ENCODE assay signal across 8 cellular contexts in the genomic region with DNA sequence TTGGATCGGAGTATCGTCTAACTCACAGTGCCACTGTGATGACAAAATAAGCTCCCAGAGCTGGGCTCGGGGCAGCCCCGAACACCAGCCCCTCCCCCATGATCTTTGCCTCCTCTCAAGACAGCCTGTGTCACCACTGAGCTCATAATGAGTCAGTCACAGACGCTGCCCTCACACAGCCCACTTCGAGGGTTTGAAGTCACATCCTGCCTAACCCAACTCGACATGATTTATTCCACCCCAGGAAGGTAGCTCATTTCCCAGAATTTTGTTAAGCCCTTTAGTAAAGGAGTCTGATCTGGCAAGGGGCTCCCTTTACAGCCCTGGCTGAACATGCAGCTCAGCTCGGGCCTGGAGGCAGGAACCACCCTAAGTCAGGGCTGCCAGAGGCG. TPM values are rescaled to one million over a fixed set of nuclear protein-coding genes. Genes with fewer than 3 reads are reported as not detected.
DNase-seq lines count a peak whose midpoint lies in the region; ATAC-seq and TF ChIP-seq lines count a peak whose summit lies in the region.

No MANE protein-coding gene starts in this region.

- no peak for TF ChIP-seq CTCF in epithelial cell of esophagus (IDR thresholded peaks at IDR 0.05; ENCODE audit: insufficient read depth, low read depth, low read length, missing control alignments)
- no peak for TF ChIP-seq CTCF in osteoblast (IDR thresholded peaks at IDR 0.05; ENCODE audit: extremely low read depth, low read depth, low read length)
- no peak for TF ChIP-seq CTCF in thyroid gland (IDR thresholded peaks at IDR 0.05)

- H3K27me3 Mint-ChIP-seq in activated CD8-positive, alpha-beta memory T cell treated with anti-CD3 and anti-CD28 coated beads, Interleukin-2, amount 10 ng/mL, durations not matched to agents 7 days and 5 days = no peaks in the 10 kb centered on the region

- H3K9me3 ChIP-seq in osteoblast (ENCODE audit: low read depth, low read length) (no peaks in the 10 kb centered on the region), thyroid gland (no peaks in the 10 kb centered on the region)

- peaks cover 36% of the 10 kb centered on the region for H3K36me3 ChIP-seq in osteoblast (ENCODE audit: insufficient read depth, low read length)
- H3K36me3 ChIP-seq in thyroid gland = no peaks in the 10 kb centered on the region

- H3K27ac ChIP-seq in osteoblast (ENCODE audit: low read depth, low read length) (peak overlapping the region; percentile 93), thyroid gland (peak overlapping the region; percentile 88 to 99 (median 93))

- H4K20me1 ChIP-seq in osteoblast (ENCODE audit: insufficient read depth, low read length) = peaks cover 85% of the 10 kb centered on the region

- H3K4me3 Mint-ChIP-seq in activated CD8-positive, alpha-beta memory T cell treated with anti-CD3 and anti-CD28 coated beads, Interleukin-2, amount 10 ng/mL, durations not matched to agents 7 days and 5 days = peak overlapping the region; percentile 45

- no peaks in the 10 kb centered on the region for H3K27me3 ChIP-seq in osteoblast (ENCODE audit: insufficient read depth, low read length)
- no peaks in the 10 kb centered on the region for H3K27me3 ChIP-seq in thyroid gland

- peak overlapping the region; percentile 85 for H3K27ac Mint-ChIP-seq in activated CD8-positive, alpha-beta memory T cell treated with anti-CD3 and anti-CD28 coated beads, Interleukin-2, amount 10 ng/mL, durations not matched to agents 7 days and 5 days

- intact Hi-C loops in thyroid gland (cut with DNase I) = no loop called here

- no peaks in the 10 kb centered on the region for H3K9me3 Mint-ChIP-seq in activated CD8-positive, alpha-beta memory T cell treated with anti-CD3 and anti-CD28 coated beads, Interleukin-2, amount 10 ng/mL, durations not matched to agents 7 days and 5 days (ENCODE audit: low read depth)

- H3K4me1 ChIP-seq in osteoblast (ENCODE audit: insufficient read depth, low read length) = peaks cover 98% of the 10 kb centered on the region
- peaks cover 96 to 100% of the 10 kb centered on the region in 2 donors for H3K4me1 ChIP-seq in thyroid gland

- H3K36me3 Mint-ChIP-seq in activated CD8-positive, alpha-beta memory T cell treated with anti-CD3 and anti-CD28 coated beads, Interleukin-2, amount 10 ng/mL, durations not matched to agents 7 days and 5 days = peaks cover 39% of the 10 kb centered on the region

- peaks cover 99% of the 10 kb centered on the region for H3K79me2 ChIP-seq in osteoblast (ENCODE audit: insufficient read depth, low read length)

- no peak overlapping the region for H3K4me3 ChIP-seq in epithelial cell of esophagus (ENCODE audit: low read length)
- no peak overlapping the region for H3K4me3 ChIP-seq in osteoblast (ENCODE audit: insufficient read depth, low read length)
- no peak overlapping the region for H3K4me3 ChIP-seq in thyroid gland (replicated peaks in 1 of 3)

- TF ChIP-seq POLR2A in thyroid gland (IDR thresholded peaks at IDR 0.05) = no peak

- CTCF ChIA-PET in activated CD8-positive, alpha-beta memory T cell treated with anti-CD3 and anti-CD28 coated beads, Interleukin-2, amount 10 ng/mL, durations not matched to agents 7 days and 5 days (lab: Charles Lee) = interaction anchor here (0.5 to 2.9 kb wide), 21 partner anchors 9 to 286 kb away, joined by 3 to 47 read pairs (median 6); partner anchors contain the start of gene MYH9

- WGBS in thyroid gland, 2 donors = 35 to 51% methylated on average over 7 to 9 of the region's 9 CpGs

- H2AFZ ChIP-seq in osteoblast (ENCODE audit: low read length) = no peak overlapping the region

- peaks cover 95% of the 10 kb centered on the region for H3K4me1 Mint-ChIP-seq in activated CD8-positive, alpha-beta memory T cell treated with anti-CD3 and anti-CD28 coated beads, Interleukin-2, amount 10 ng/mL, durations not matched to agents 7 days and 5 days

- ATAC-seq in activated CD8-positive, alpha-beta memory T cell treated with anti-CD3 and anti-CD28 coated beads, Interleukin-2, amount 10 ng/mL, durations not matched to agents 7 days and 5 days = peak; percentile 87
- ATAC-seq in HG03378 (IDR thresholded peaks at IDR 0.05; ENCODE audit: unreplicated experiment) = no peak

- peak overlapping the region; percentile 10 for H3K4me2 ChIP-seq in osteoblast (ENCODE audit: insufficient read depth, low read length)

- DNase-seq in EH (ENCODE audit: low read depth) (peak; percentile 96), LHCN-M2 (ENCODE audit: low read depth) (peak; percentile 98), epithelial cell of esophagus (ENCODE audit: low read depth) (peak; percentile 95), osteoblast (ENCODE audit: insufficient read length, low spot score, missing footprints) (peak; percentile 94), thyroid gland (peak; percentile 49 to 54), cerebellum (ENCODE audit: low spot score) (no peak)
- DNase-seq in activated CD8-positive, alpha-beta memory T cell treated with anti-CD3 and anti-CD28 coated beads, Interleukin-2, amount 10 ng/mL, durations not matched to agents 7 days and 5 days = peak; percentile 96

RNA-seq across cellular contexts. Expression of gene MYH9, which starts 22.8 kb away (rescaled TPM):
- 481 and 492 TPM in 2 replicates for total RNA-seq in LHCN-M2 (2014; rRNA removed)
- polyA plus RNA-seq in LHCN-M2 (2012) = 762 TPM
- 100 to 1,000 TPM; 695 to 913 TPM for total RNA-seq in activated CD8-positive, alpha-beta memory T cell treated with anti-CD3 and anti-CD28 coated beads, Interleukin-2, amount 10 ng/mL, durations not matched to agents 7 days and 5 days
- 796 and 964 TPM in 2 replicates for total RNA-seq in osteoblast
- total RNA-seq in thyroid gland = 100 to 1,000 TPM; 228 to 375 (median 275) TPM
- total RNA-seq in cerebellum = 38.6 TPM
